Comparison of ENCODE assay signal across 8 cellular contexts in genomic region chrX:54807524-54808108, GRCh38. TPM values are rescaled to one million over a fixed set of nuclear protein-coding genes. Genes with fewer than 3 reads are reported as not detected.
DNase-seq lines count a peak whose midpoint lies in the region; ATAC-seq and TF ChIP-seq lines count a peak whose summit lies in the region.

Gene MAGED2, plus strand, starts transcription at chrX:54807745. Its CDS starts 1,587 bp downstream, at chrX:54809332.

- peak within 1 kb of the TSS; percentile 70; the same call in 1 of the 2 replicates for H2AK5ac ChIP-seq in IMR-90 (ENCODE audit: low read depth, low read length)

- H2AFZ ChIP-seq in IMR-90 (replicated peaks; ENCODE audit: low read length, poor library complexity): peak within 1 kb of the TSS; percentile 93

- peak within 1 kb of the TSS; percentile 86 for H3K4me3 ChIP-seq in AG10803 (ENCODE audit: low read length)
- H3K4me3 ChIP-seq in IMR-90 (ENCODE audit: insufficient read depth, low read depth, low read length): peak within 1 kb of the TSS; percentile 84
- peak within 1 kb of the TSS; percentile 48 to 80 (median 68) for H3K4me3 ChIP-seq in spleen

- H3K23ac ChIP-seq in IMR-90 (ENCODE audit: low read depth, low read length): peak within 1 kb of the TSS; percentile 68

- H3K56ac ChIP-seq in IMR-90 (ENCODE audit: extremely low read depth, insufficient read depth, low read length): peak within 1 kb of the TSS; percentile 81; the same call in 1 of the 2 replicates

- H3K18ac ChIP-seq in IMR-90 (ENCODE audit: low read depth, low read length): peak within 1 kb of the TSS; percentile 14

- WGBS in IMR-90 (ENCODE audit: extremely low coverage in 2 of 2, insufficient read length in 1 of 2), 2 experiments: 31% methylated on average over 12 of the region's 17 CpGs; no CpG with 5 or more reads in 1 of the 2 experiments
- 0 to 36% (median 4%) methylated on average over 16 to 17 of the region's 17 CpGs for WGBS in spleen, 5 donors

- peaks cover 5 to 28% of the 10 kb centered on the region in 2 experiments; a peak in 2 of 4 replicates for H3K79me1 ChIP-seq in IMR-90 (ENCODE audit: low read depth in 1 of 2, low read length in 2 of 2)

- H3K27ac ChIP-seq in IMR-90 (ENCODE audit: insufficient read depth, low read length) (peak within 1 kb of the TSS; percentile 90), spleen (peak within 1 kb of the TSS; percentile 57 to 87 (median 84))

- peak within 1 kb of the TSS; percentile 51 for H4K5ac ChIP-seq in IMR-90 (ENCODE audit: low read depth, low read length)

- peak within 1 kb of the TSS; percentile 88 for H2AK9ac ChIP-seq in IMR-90 (replicated peaks; ENCODE audit: low read depth, low read length, poor library complexity)

- H3K9ac ChIP-seq in IMR-90 (ENCODE audit: low read depth, low read length): peak within 1 kb of the TSS; percentile 98

- H4K91ac ChIP-seq in IMR-90 (ENCODE audit: insufficient read depth, low read depth, low read length): peak within 1 kb of the TSS; percentile 52

- dilution Hi-C loops in IMR-90 (cut with HindIII; ENCODE audit: low sequenced_read_pairs, unreplicated experiment): no loop called here

- peak within 1 kb of the TSS; percentile 55; the same call in 1 of the 3 replicates for H2BK15ac ChIP-seq in IMR-90 (ENCODE audit: low read depth, low read length)

- H2BK5ac ChIP-seq in IMR-90 (ENCODE audit: low read depth, low read length, poor library complexity, severe bottlenecking): peak within 1 kb of the TSS; percentile 64

- CTCF ChIA-PET in IMR-90 (lab: Yijun Ruan, JAX): no interaction called here

- peaks cover 31% of the 10 kb centered on the region for H3K36me3 ChIP-seq in IMR-90 (ENCODE audit: control insufficient read depth, insufficient read depth, low read length)
- H3K36me3 ChIP-seq in spleen: peaks cover 0 to 28% (median 17%) of the 10 kb centered on the region in 6 donors

- POLR2A ChIA-PET in IMR-90 (lab: Charles Lee; ENCODE audit: unreplicated experiment): interaction anchor here (1.5 kb wide), 1 partner anchor 168 kb away, joined by 6 read pairs; no protein-coding TSS in a partner anchor

- H3K9me1 ChIP-seq in IMR-90 (ENCODE audit: insufficient read depth, low read length): peaks cover 3% of the 10 kb centered on the region; the same call in 1 of the 2 replicates

- BruUV-seq in IMR-90 (replicated peaks; lab: Mats Ljungman, UMichigan): no TSS peak

- H2BK120ac ChIP-seq in IMR-90 (ENCODE audit: low read depth, low read length): peak within 1 kb of the TSS; percentile 46

- no peak for TF ChIP-seq CTCF in AG10803 (conservative IDR thresholded peaks at IDR 0.05; ENCODE audit: low read length)
- TF ChIP-seq CTCF in IMR-90 (conservative IDR thresholded peaks at IDR 0.05; ENCODE audit: low read depth, low read length): no peak
- TF ChIP-seq CTCF in spleen (IDR thresholded peaks at IDR 0.05 in 8 of 11, conservative IDR thresholded peaks at IDR 0.05 in 3 of 11): no peak

- DNase-seq in AG10803 (ENCODE audit: low read depth): peak; percentile 17
- DNase-seq in IMR-90: peak; percentile 16
- peak; percentile 24 for DNase-seq in activated CD4-positive, alpha-beta T cell treated with anti-CD3 and anti-CD28 coated beads for 1 hour
- DNase-seq in dermis blood vessel endothelial cell: peak; percentile 60
- peak; percentile 10 for DNase-seq in kidney tubule cell (ENCODE audit: low spot score)
- DNase-seq in spleen: peak; percentile 85

- peak within 1 kb of the TSS; percentile 89 to 92; a peak in 3 of 4 replicates for H4K8ac ChIP-seq in IMR-90 (ENCODE audit: low read depth in 2 of 2, low read length in 2 of 2)

- in situ Hi-C loops in IMR-90 (cut with MboI; ENCODE audit: low sequenced_read_pairs): no loop called here

- ATAC-seq in IMR-90 (ENCODE audit: low read depth): peak; percentile 35
- ATAC-seq in HG03457 (IDR thresholded peaks at IDR 0.05; ENCODE audit: unreplicated experiment): no peak
- no peak for ATAC-seq in GM18502 (IDR thresholded peaks at IDR 0.05; ENCODE audit: poor library complexity, unreplicated experiment)

- TF ChIP-seq POLR2A in IMR-90 (IDR thresholded peaks at IDR 0.05; ENCODE audit: low read depth, low read length) (no peak), spleen (IDR thresholded peaks at IDR 0.05) (no peak)

- H3K9me3 ChIP-seq in IMR-90 (ENCODE audit: control insufficient read depth, insufficient read depth, low read length): no peaks in the 10 kb centered on the region
- H3K9me3 ChIP-seq in spleen: no peaks in the 10 kb centered on the region

- no peak for TF ChIP-seq RAD21 in IMR-90 (IDR thresholded peaks at IDR 0.05; ENCODE audit: low read length)

- peak within 1 kb of the TSS; percentile 75 for H3K4me2 ChIP-seq in IMR-90 (ENCODE audit: low read depth, low read length)

- H2BK20ac ChIP-seq in IMR-90 (ENCODE audit: low read depth, low read length): no peak within 1 kb of the TSS

- H4K20me1 ChIP-seq in IMR-90 (ENCODE audit: insufficient read depth, low read length): peaks cover 15% of the 10 kb centered on the region; the same call in 1 of the 2 replicates

- H3K27me3 ChIP-seq in IMR-90 (ENCODE audit: control insufficient read depth, insufficient read depth, low read length): peaks cover 14% of the 10 kb centered on the region
- no peaks in the 10 kb centered on the region for H3K27me3 ChIP-seq in spleen (replicated peaks in 1 of 7)

- H3K4me1 ChIP-seq in IMR-90 (ENCODE audit: control insufficient read depth, insufficient read depth, low read length) (peaks cover 7% of the 10 kb centered on the region; the same call in 1 of the 2 replicates), spleen (peaks cover 0 to 21% (median 11%) of the 10 kb centered on the region in 6 donors)

- H3K14ac ChIP-seq in IMR-90 (replicated peaks; ENCODE audit: low read depth, low read length): peak within 1 kb of the TSS; percentile 95

- H3K4ac ChIP-seq in IMR-90 (ENCODE audit: low read depth, low read length): peak within 1 kb of the TSS; percentile 74

- intact Hi-C loops in IMR-90 (cut with micrococcal nuclease): loop anchor here (1.0 to 10.0 kb wide), 3 partner anchors 193 to 563 kb away; partner anchors contain the start of gene APEX2
- intact Hi-C loops in spleen (cut with DNase I; ENCODE audit: low total_unique reads): no loop called here

TF ChIP-seq in IMR-90, 13 proteins besides CTCF, POLR2A, EP300 and RAD21:
- TF ChIP-seq FOS (IDR thresholded peaks at IDR 0.05; ENCODE audit: low read depth, low read length): no peak
- TF ChIP-seq RCOR1 (IDR thresholded peaks at IDR 0.05; ENCODE audit: insufficient replicate concordance, low read length): no peak
- peak; percentile 89 for TF ChIP-seq MAZ (IDR thresholded peaks at IDR 0.05; ENCODE audit: borderline replicate concordance, low read depth, low read length)
TF ChIP-seq in IMR-90: peak in this region for 1.

RNA-seq across cellular contexts. Expression of gene MAGED2, which starts in this region (rescaled TPM):
- total RNA-seq in IMR-90 (2012; rRNA removed) (279 and 341 TPM in 2 replicates), dermis blood vessel endothelial cell (224 and 341 TPM in 2 replicates), spleen (10 to 100 TPM; 64.3 to 79.0 (median 69.9) TPM)
- polyA plus RNA-seq in IMR-90 (2012; rRNA removed) (268 and 301 TPM in 2 replicates), spleen (10 to 100 TPM; 37.6 to 42.1 (median 39.0) TPM)
- polyA plus RNA-seq in IMR-90 (2012; cell fraction: cytosol; rRNA removed): 245 and 256 TPM in 2 replicates
- 469 and 544 TPM in 2 replicates for polyA plus RNA-seq in IMR-90 (2012; cell fraction: nucleus; rRNA removed; ENCODE audit: low replicate concordance)

Comparison
In these comparisons a context has a peak if more than half of its experiments do, and no peak if none do; other contexts are left out.
1. DNase-seq: peak in every context shown above with its lines; median percentile 85 in spleen; 60 in dermis blood vessel endothelial cell; 24 in activated CD4-positive, alpha-beta T cell treated with anti-CD3 and anti-CD28 coated beads for 1 hour; 17 in AG10803; 16 in IMR-90; 10 in kidney tubule cell.